In the genomic region with DNA sequence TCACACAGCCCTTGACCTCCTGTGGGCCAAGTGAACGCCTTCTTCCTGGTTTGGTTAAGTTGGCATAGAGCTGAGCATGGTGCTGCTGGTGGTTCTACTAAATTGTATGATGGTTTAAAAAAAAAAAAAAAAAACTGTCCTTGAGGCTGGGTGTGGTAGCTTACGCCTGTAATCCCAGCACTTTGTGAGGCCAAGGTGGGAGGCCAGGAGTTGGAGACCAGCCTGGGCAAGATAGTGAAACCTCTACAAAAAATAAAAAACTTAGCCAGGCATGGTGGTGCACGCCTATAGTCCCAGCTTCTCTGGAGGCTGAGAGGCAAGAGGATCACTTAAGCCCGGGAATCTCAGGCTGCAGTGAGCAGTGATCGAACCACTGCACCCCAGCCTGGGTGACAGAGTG, we compare ENCODE assay signal across 14 cellular contexts. TPM values are rescaled to one million over a fixed set of nuclear protein-coding genes. Genes with fewer than 3 reads are reported as not detected.
A peak's percentile ranks its signal among the peaks of the same experiment; 100 is the strongest.
DNase-seq lines count a peak whose midpoint lies in the region; ATAC-seq and TF ChIP-seq lines count a peak whose summit lies in the region.
"Had no signal": no experiment of that assay in that cellular context is flagged by ENCODE, and none has a peak within 500 bp of the region (broad histone marks: within the 10 kb centered on the region; RNA-seq: fewer than 3 reads in every experiment).

No MANE protein-coding gene starts in this region.

- peak overlapping the region; percentile 48 for H3K14ac ChIP-seq in trophoblast cell (ENCODE audit: low read length)

- intact Hi-C loops in left ventricle myocardium inferior (cut with micrococcal nuclease), result no loop called here
- intact Hi-C loops in left cardiac atrium (cut with DNase I), result no loop called here
- intact Hi-C loops in upper lobe of right lung (cut with DNase I), result no loop called here
- intact Hi-C loops in gastrocnemius medialis (cut with DNase I; ENCODE audit: low total_unique reads), result no loop called here

- H3K23ac ChIP-seq in trophoblast cell (ENCODE audit: low read length), result no peak overlapping the region

- H3K27ac ChIP-seq in left ventricle myocardium inferior (replicated peaks) (peak overlapping the region; percentile 95), epithelial cell of prostate (peak overlapping the region; percentile 11), trophoblast cell (ENCODE audit: low read depth, low read length) (peak overlapping the region; percentile 77), upper lobe of right lung (no peak overlapping the region), gastrocnemius medialis (no peak overlapping the region)

- H2BK120ac ChIP-seq in trophoblast cell (ENCODE audit: insufficient read depth, low read length, poor library complexity), result peak overlapping the region; percentile 50

- H2BK12ac ChIP-seq in trophoblast cell (ENCODE audit: low read length), result peak overlapping the region; percentile 95

- H3K9me3 ChIP-seq in left ventricle myocardium inferior (replicated peaks), result no peaks in the 10 kb centered on the region
- no peaks in the 10 kb centered on the region for H3K9me3 ChIP-seq in trophoblast cell (ENCODE audit: insufficient read depth, low read depth, low read length)
- H3K9me3 ChIP-seq in upper lobe of right lung, result no peaks in the 10 kb centered on the region
- no peaks in the 10 kb centered on the region for H3K9me3 ChIP-seq in gastrocnemius medialis

- H2AK5ac ChIP-seq in trophoblast cell (ENCODE audit: low read length), result peak overlapping the region; percentile 60

- no peak for TF ChIP-seq POLR2A in gastrocnemius medialis (IDR thresholded peaks at IDR 0.05)

- WGBS in trophoblast cell (ENCODE audit: extremely low coverage, insufficient coverage, insufficient read length), result no CpG with 5 or more reads among the region's 5 CpGs

- H3K9ac ChIP-seq in trophoblast cell (ENCODE audit: low read length), result no peak overlapping the region

- no peak overlapping the region for H3K4me2 ChIP-seq in trophoblast cell (ENCODE audit: low read length)

- no peak overlapping the region for H4K12ac ChIP-seq in trophoblast cell (ENCODE audit: low read depth, low read length)

- H3K4me3 ChIP-seq in left ventricle myocardium inferior (no peak overlapping the region), trophoblast cell (ENCODE audit: low read depth, low read length) (no peak overlapping the region), upper lobe of right lung (no peak overlapping the region), gastrocnemius medialis (no peak overlapping the region)

- H3K79me2 ChIP-seq in trophoblast cell (ENCODE audit: control insufficient read depth, insufficient read depth, low read length, poor library complexity), result peaks cover 8% of the 10 kb centered on the region

- H3K4me1 ChIP-seq in left ventricle myocardium inferior (peaks cover 55% of the 10 kb centered on the region), trophoblast cell (ENCODE audit: control insufficient read depth in 1 of 2, insufficient read depth in 2 of 2, low read length in 2 of 2) (peaks cover 36 to 50% of the 10 kb centered on the region in 2 experiments), upper lobe of right lung (peaks cover 13% of the 10 kb centered on the region), gastrocnemius medialis (peaks cover 21 to 36% of the 10 kb centered on the region in 2 donors)

- H3K36me3 ChIP-seq in left ventricle myocardium inferior, result no peaks in the 10 kb centered on the region
- no peaks in the 10 kb centered on the region for H3K36me3 ChIP-seq in trophoblast cell (ENCODE audit: control insufficient read depth in 1 of 2, insufficient read depth in 2 of 2, low read length in 2 of 2)
- no peaks in the 10 kb centered on the region for H3K36me3 ChIP-seq in upper lobe of right lung
- H3K36me3 ChIP-seq in gastrocnemius medialis, result no peaks in the 10 kb centered on the region

- ATAC-seq in left cardiac atrium (no peak), upper lobe of right lung (no peak), gastrocnemius medialis (no peak)

- H3K4ac ChIP-seq in trophoblast cell (ENCODE audit: low read depth, low read length), result peak overlapping the region; percentile 41

- TF ChIP-seq CTCF in left ventricle myocardium inferior (IDR thresholded peaks at IDR 0.05; ENCODE audit: borderline replicate concordance) (no peak), upper lobe of right lung (IDR thresholded peaks at IDR 0.05) (no peak), gastrocnemius medialis (IDR thresholded peaks at IDR 0.05 in 4 of 5, conservative IDR thresholded peaks at IDR 0.05 in 1 of 5) (no peak)

- DNase-seq in left ventricle myocardium inferior, result no peak
- no peak for DNase-seq in left cardiac atrium
- DNase-seq in epithelial cell of prostate (ENCODE audit: low read depth, low spot score), result no peak
- DNase-seq in trophoblast cell, result no peak
- peak; percentile 4 for DNase-seq in upper lobe of right lung
- DNase-seq in AML-193 (lab: John Stamatoyannopoulos, UW), result no peak
- no peak for DNase-seq in gastrocnemius medialis
- DNase-seq in activated naive CD4-positive, alpha-beta T cell (lab: John Stamatoyannopoulos, UW), result no peak
- DNase-seq: activated CD4-positive, alpha-beta T cell treated with anti-CD3 and anti-CD28 coated beads, Interleukin-2, amount 50 U/mL, for 48 hours; activated naive CD4-positive, alpha-beta T cell treated with anti-CD3 and anti-CD28 coated beads, Interleukin-2, amount 50 U/mL, for 16 hours; activated T-cell treated with anti-CD3 and anti-CD28 coated beads, Interleukin-2, amount 50 U/mL, for 1 hour; DMS153; NCI-H1417 treated with DMSO at 0.1 percent for 48 hours; stimulated activated CD4-positive, alpha-beta T cell treated with anti-CD3 and anti-CD28 coated beads, Interleukin-4, amount 100 ng/mL, for 24 hours had no signal

- H4K91ac ChIP-seq in trophoblast cell (ENCODE audit: low read depth, low read length), result peak overlapping the region; percentile 86

- in situ Hi-C loops in gastrocnemius medialis (cut with MboI; ENCODE audit: low sequenced_read_pairs in 4 of 4), result no loop called here

- peaks cover 53% of the 10 kb centered on the region for H3K79me1 ChIP-seq in trophoblast cell (ENCODE audit: low read length)

- peak overlapping the region; percentile 34 for H4K8ac ChIP-seq in trophoblast cell (ENCODE audit: low read depth, low read length)

- peak overlapping the region; percentile 32 for H2BK5ac ChIP-seq in trophoblast cell (ENCODE audit: low read depth, low read length, poor library complexity)

- no peaks in the 10 kb centered on the region for H3K27me3 ChIP-seq in left ventricle myocardium inferior (ENCODE audit: low read depth)
- H3K27me3 ChIP-seq in trophoblast cell (ENCODE audit: insufficient read depth, low read length), result no peaks in the 10 kb centered on the region
- no peaks in the 10 kb centered on the region for H3K27me3 ChIP-seq in upper lobe of right lung
- no peaks in the 10 kb centered on the region for H3K27me3 ChIP-seq in gastrocnemius medialis

- no peak overlapping the region for H2AFZ ChIP-seq in trophoblast cell (ENCODE audit: insufficient read depth, low read length, poor library complexity)

- H3K18ac ChIP-seq in trophoblast cell (ENCODE audit: low read length), result peak overlapping the region; percentile 47

RNA-seq across cellular contexts. Expression of a gene that starts 58.9 kb away (rescaled TPM):
- total RNA-seq in left ventricle myocardium inferior (34.8 TPM), left cardiac atrium (10 to 100 TPM; 28.0 to 94.4 TPM), upper lobe of right lung (115 TPM), gastrocnemius medialis (10 to 100 TPM; 10.9 to 21.5 (median 12.0) TPM)
- 139 and 141 TPM in 2 replicates for polyA plus RNA-seq in trophoblast cell (2013)

Comparison
In these comparisons a context has a peak if more than half of its experiments do, and no peak if none do; other contexts are left out.
1. H3K27ac ChIP-seq: peak in left ventricle myocardium inferior (single experiment), epithelial cell of prostate (single experiment) and trophoblast cell (single experiment); none in upper lobe of right lung (single experiment) and gastrocnemius medialis (0 of 4).